ENCODE assay signal across 11 cellular contexts in the genomic region with DNA sequence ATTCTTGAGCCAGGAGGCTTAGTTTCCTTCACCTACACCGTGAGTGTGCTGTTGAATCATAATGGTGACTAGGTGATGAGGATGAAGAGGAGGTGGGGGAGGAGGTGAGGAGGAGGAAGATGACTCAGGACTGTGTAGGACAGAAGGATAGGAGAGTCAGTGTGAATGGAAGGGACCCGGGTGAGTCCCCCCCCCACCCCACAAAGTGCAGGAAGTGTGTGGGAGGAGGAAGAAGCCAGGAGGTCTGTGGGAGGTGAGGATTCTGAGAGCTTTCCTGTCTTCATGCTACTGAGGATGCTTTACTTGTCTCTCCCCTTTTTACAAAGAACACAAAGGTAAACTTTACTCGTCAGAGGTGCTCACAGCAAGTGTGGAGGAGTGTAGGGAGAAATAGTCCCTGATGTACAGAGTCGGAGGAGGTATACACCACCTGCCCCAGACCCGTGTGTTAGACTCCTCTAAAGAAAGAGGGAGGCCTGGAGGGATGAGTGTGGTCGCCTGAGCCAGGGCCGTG. TPM values are rescaled to one million over a fixed set of nuclear protein-coding genes. Genes with fewer than 3 reads are reported as not detected.
DNase-seq lines count a peak whose midpoint lies in the region; FAIRE-seq lines count a peak whose summit lies in the region.
"Had no signal": no experiment of that assay in that cellular context is flagged by ENCODE, and none has a peak within 500 bp of the region (broad histone marks: within the 10 kb centered on the region; RNA-seq: fewer than 3 reads in every experiment).

No MANE protein-coding gene starts in this region.

- DNase-seq in NK-92 treated with Interleukin-12 subunit alpha and Interleukin-12 subunit beta, amount 100 ng/mL, for 24 hours (lab: John Stamatoyannopoulos, UW), result peak; percentile 56
- DNase-seq in NK-92 (lab: John Stamatoyannopoulos, UW; ENCODE audit: unreplicated experiment) (no peak), glomerular visceral epithelial cell (ENCODE audit: extremely low spot score) (peak; percentile 69), frontal cortex (ENCODE audit: low spot score in 2 of 2) (no peak), UCSD-AML1 (lab: John Stamatoyannopoulos, UW; ENCODE audit: unreplicated experiment) (no peak), NOMO-1 treated with dmso at 0.1 percent for 144 hours (lab: John Stamatoyannopoulos, UW; ENCODE audit: unreplicated experiment) (no peak)
- peak; percentile 67 for DNase-seq in activated CD8-positive, alpha-beta memory T cell treated with anti-CD3 and anti-CD28 coated beads, Interleukin-2, amount 50 U/mL, for 4 hours
- DNase-seq in stimulated activated CD8-positive, alpha-beta memory T cell treated with anti-CD3 and anti-CD28 coated beads, Interleukin-15, amount 100 ng/mL, for 48 hours (ENCODE audit: low read depth in 2 of 2), result peak; percentile 49 to 51
- DNase-seq: cerebellar nuclear complex, NCI-H774 had no signal

- no peak for FAIRE-seq in frontal cortex (lab: Jason Lieb, UNC)
- FAIRE-seq: G401.6 had no signal

RNA-seq across cellular contexts. Expression of gene TAGLN3, which starts 3.8 kb away (rescaled TPM):
- total RNA-seq in frontal cortex, result 174 TPM

RNA-seq across cellular contexts. Expression of gene ABHD10, which starts 23.7 kb away (rescaled TPM):
- total RNA-seq in frontal cortex, result 85.6 TPM

RNA-seq across cellular contexts. Expression of gene TMPRSS7, which starts 32.0 kb away (rescaled TPM):
- 0.41 TPM for total RNA-seq in frontal cortex

Comparison
In these comparisons a context has a peak if more than half of its experiments do, and no peak if none do; other contexts are left out.
1. DNase-seq: peak in NK-92 treated with Interleukin-12 subunit alpha and Interleukin-12 subunit beta, amount 100 ng/mL, for 24 hours (single experiment), activated CD8-positive, alpha-beta memory T cell treated with anti-CD3 and anti-CD28 coated beads, Interleukin-2, amount 50 U/mL, for 4 hours (single experiment), glomerular visceral epithelial cell (single experiment) and stimulated activated CD8-positive, alpha-beta memory T cell treated with anti-CD3 and anti-CD28 coated beads, Interleukin-15, amount 100 ng/mL, for 48 hours (2 of 2); none in NK-92 (single experiment), frontal cortex (0 of 2), UCSD-AML1 (single experiment) and NOMO-1 treated with dmso at 0.1 percent for 144 hours (single experiment).